Comparison of ENCODE assay signal across 8 cellular contexts in genomic region chr20:3906744-3907716, GRCh38. TPM values are rescaled to one million over a fixed set of nuclear protein-coding genes. Genes with fewer than 3 reads are reported as not detected.
A peak's percentile ranks its signal among the peaks of the same experiment; 100 is the strongest.
DNase-seq lines count a peak whose midpoint lies in the region; ATAC-seq and FAIRE-seq lines count a peak whose summit lies in the region.
"Not testable (repeated sequence)": the region's sequence is repeated elsewhere in the genome, so short reads cannot be mapped to it uniquely, and the experiment has no call there.

No MANE protein-coding gene starts in this region.

- H3K4me1 ChIP-seq in subcutaneous abdominal adipose tissue (ENCODE audit: control insufficient read depth in 5 of 5, insufficient read depth in 5 of 5, low read length in 5 of 5): peaks cover 2 to 48% (median 43%) of the 10 kb centered on the region in 5 donors

- FAIRE-seq in GM18507 (lab: Jason Lieb, UNC): peak; percentile 80

- H3K4me3 Mint-ChIP-seq in T-helper 17 cell: peak overlapping the region; percentile 59
- H3K4me3 Mint-ChIP-seq in activated T-helper 1 cell treated with anti-CD3 and anti-CD28 coated beads, Interleukin-12 subunit alpha, Interleukin-12 subunit beta, Interleukin-2, Interleukin-4 antibody, amounts not matched to agents 30 ng/mL and 10 ng/mL and 1 ng/mL, durations not matched to agents 14 hours and 24 hours and 36 hours: peak overlapping the region; percentile 61
- peak overlapping the region in 4 of 8 donors; percentile 29 to 54 (median 52) for H3K4me3 Mint-ChIP-seq in naive B cell

- intact Hi-C loops in activated T-helper 1 cell treated with anti-CD3 and anti-CD28 coated beads, Interleukin-12 subunit alpha, Interleukin-12 subunit beta, Interleukin-2, Interleukin-4 antibody, amounts not matched to agents 30 ng/mL and 10 ng/mL and 1 ng/mL, durations not matched to agents 14 hours and 24 hours and 36 hours (cut with micrococcal nuclease): loop anchor here (1.0 to 10.0 kb wide), 10 partner anchors 14 to 908 kb away; partner anchors contain the start of genes AP5S1, CDC25B and PANK2

- not testable (repeated sequence) for H3K9me3 Mint-ChIP-seq in activated T-helper 1 cell treated with anti-CD3 and anti-CD28 coated beads, Interleukin-12 subunit alpha, Interleukin-12 subunit beta, Interleukin-2, Interleukin-4 antibody, amounts not matched to agents 30 ng/mL and 10 ng/mL and 1 ng/mL, durations not matched to agents 14 hours and 24 hours and 36 hours; naive B cell

- not testable (repeated sequence) for DNase-seq in GM18507 (ENCODE audit: extremely low spot score, insufficient read length, low read depth); naive B cell
- peak in 1 of 3 donors; percentile 32 for DNase-seq in T-helper 17 cell
- peak; percentile 49 for DNase-seq in activated T-helper 1 cell treated with anti-CD3 and anti-CD28 coated beads, Interleukin-12 subunit alpha, Interleukin-12 subunit beta, Interleukin-2, Interleukin-4 antibody, amounts not matched to agents 30 ng/mL and 10 ng/mL and 1 ng/mL, durations not matched to agents 14 hours and 24 hours and 36 hours (ENCODE audit: low spot score)

- H3K27me3 ChIP-seq in subcutaneous abdominal adipose tissue (ENCODE audit: control insufficient read depth in 5 of 5, insufficient read depth in 4 of 5, low read length in 5 of 5): not testable (repeated sequence)

- not testable (repeated sequence) for H3K4me3 ChIP-seq in subcutaneous abdominal adipose tissue (ENCODE audit: low read depth in 1 of 5, low read length in 5 of 5)

- ATAC-seq in GM19455 (IDR thresholded peaks at IDR 0.05; ENCODE audit: unreplicated experiment) (peak; percentile 87), HG02642 (IDR thresholded peaks at IDR 0.05; ENCODE audit: poor library complexity, unreplicated experiment) (peak; percentile 85), HG03175 (IDR thresholded peaks at IDR 0.05; ENCODE audit: unreplicated experiment) (peak; percentile 92), T-helper 17 cell (peak; percentile 96), naive B cell (ENCODE audit: low read depth in 2 of 2) (peak; percentile 73 to 90)

- peaks cover 12 to 35% (median 27%) of the 10 kb centered on the region in 5 donors for H3K36me3 ChIP-seq in subcutaneous abdominal adipose tissue (ENCODE audit: control insufficient read depth in 5 of 5, insufficient read depth in 5 of 5, low read length in 5 of 5)

- peak overlapping the region; percentile 13 for H3K27ac ChIP-seq in subcutaneous abdominal adipose tissue (ENCODE audit: low read depth, low read length)

- not testable (repeated sequence) for H3K9ac ChIP-seq in subcutaneous abdominal adipose tissue (ENCODE audit: low read length in 5 of 5)

- peaks cover 22% of the 10 kb centered on the region for H3K4me1 Mint-ChIP-seq in T-helper 17 cell
- H3K4me1 Mint-ChIP-seq in activated T-helper 1 cell treated with anti-CD3 and anti-CD28 coated beads, Interleukin-12 subunit alpha, Interleukin-12 subunit beta, Interleukin-2, Interleukin-4 antibody, amounts not matched to agents 30 ng/mL and 10 ng/mL and 1 ng/mL, durations not matched to agents 14 hours and 24 hours and 36 hours (ENCODE audit: low read depth): peaks cover 49% of the 10 kb centered on the region
- peaks cover 14 to 55% (median 25%) of the 10 kb centered on the region in 3 donors for H3K4me1 Mint-ChIP-seq in naive B cell

- not testable (repeated sequence) for H3K27me3 Mint-ChIP-seq in T-helper 17 cell; activated T-helper 1 cell treated with anti-CD3 and anti-CD28 coated beads, Interleukin-12 subunit alpha, Interleukin-12 subunit beta, Interleukin-2, Interleukin-4 antibody, amounts not matched to agents 30 ng/mL and 10 ng/mL and 1 ng/mL, durations not matched to agents 14 hours and 24 hours and 36 hours (ENCODE audit: insufficient read depth); naive B cell

- H3K36me3 Mint-ChIP-seq in T-helper 17 cell (ENCODE audit: low read depth): not testable (repeated sequence)
- H3K36me3 Mint-ChIP-seq in activated T-helper 1 cell treated with anti-CD3 and anti-CD28 coated beads, Interleukin-12 subunit alpha, Interleukin-12 subunit beta, Interleukin-2, Interleukin-4 antibody, amounts not matched to agents 30 ng/mL and 10 ng/mL and 1 ng/mL, durations not matched to agents 14 hours and 24 hours and 36 hours (ENCODE audit: low read depth): peaks cover 37% of the 10 kb centered on the region
- H3K36me3 Mint-ChIP-seq in naive B cell: peaks cover 0 to 13% of the 10 kb centered on the region in 2 donors

- not testable (repeated sequence) for H3K9me3 ChIP-seq in T-helper 17 cell (ENCODE audit: control insufficient read depth, low read length, poor library complexity, severe bottlenecking); subcutaneous abdominal adipose tissue (ENCODE audit: control insufficient read depth in 5 of 5, low read length in 5 of 5)

- H3K27ac Mint-ChIP-seq in T-helper 17 cell (peak overlapping the region; percentile 94), naive B cell (peak overlapping the region in 5 of 6 donors; percentile 47 to 91 (median 71))
- H3K27ac Mint-ChIP-seq in activated T-helper 1 cell treated with anti-CD3 and anti-CD28 coated beads, Interleukin-12 subunit alpha, Interleukin-12 subunit beta, Interleukin-2, Interleukin-4 antibody, amounts not matched to agents 30 ng/mL and 10 ng/mL and 1 ng/mL, durations not matched to agents 14 hours and 24 hours and 36 hours: peak overlapping the region; percentile 84

RNA-seq across cellular contexts. Expression of gene PANK2, which starts 17.8 kb away (rescaled TPM):
- 10 to 100 TPM; 47.2 to 53.0 TPM for total RNA-seq in T-helper 17 cell
- total RNA-seq in activated T-helper 1 cell treated with anti-CD3 and anti-CD28 coated beads, Interleukin-12 subunit alpha, Interleukin-12 subunit beta, Interleukin-2, Interleukin-4 antibody, amounts not matched to agents 30 ng/mL and 10 ng/mL and 1 ng/mL, durations not matched to agents 14 hours and 24 hours and 36 hours: 51.4 and 54.6 TPM in 2 replicates
- polyA plus RNA-seq in naive B cell (ENCODE audit: low read depth in 6 of 6): 10 to 100 TPM; 34.8 to 57.7 (median 45.9) TPM
